Comparison of ENCODE assay signal across 17 cellular contexts in the genomic region with DNA sequence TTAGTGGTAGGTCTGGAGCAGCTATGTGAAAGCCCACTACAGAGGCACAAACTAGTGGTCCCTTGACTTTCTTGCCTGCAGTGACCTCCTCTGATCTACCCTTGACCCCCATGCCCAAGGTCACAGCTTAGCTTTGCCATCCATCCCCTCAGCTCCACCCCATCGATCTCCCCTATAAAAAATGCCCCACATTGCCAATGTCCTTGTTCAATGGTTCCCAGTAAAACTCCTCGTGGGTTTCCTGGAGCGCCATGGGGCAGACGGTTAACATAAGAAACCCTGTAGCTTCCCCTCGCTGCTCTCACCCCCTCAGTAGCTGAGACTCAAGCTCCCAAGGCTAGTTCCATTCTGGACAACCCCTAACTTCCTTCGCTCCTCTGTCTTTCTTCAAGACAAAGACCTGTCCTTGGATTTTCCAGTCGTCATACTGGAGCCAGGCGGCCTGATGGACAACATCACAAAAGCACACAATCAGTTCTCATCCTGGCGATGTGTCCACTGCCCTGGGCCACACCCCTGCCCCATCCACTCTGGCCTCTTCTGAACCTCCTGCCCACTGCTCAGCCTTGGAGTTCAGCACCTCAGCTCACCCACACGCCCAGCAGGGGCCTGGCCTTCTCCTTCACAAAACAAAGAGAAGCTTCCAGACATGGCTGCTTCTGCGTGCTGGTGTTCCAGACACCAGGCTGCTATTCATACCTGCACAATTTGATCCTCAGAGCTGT.
DNase-seq lines count a peak whose midpoint lies in the region; ATAC-seq and TF ChIP-seq lines count a peak whose summit lies in the region.
"Had no signal": no experiment of that assay in that cellular context is flagged by ENCODE, and none has a peak within 500 bp of the region (broad histone marks: within the 10 kb centered on the region; RNA-seq: fewer than 3 reads in every experiment).

No MANE protein-coding gene starts in this region.

- intact Hi-C loops in esophagus muscularis mucosa (cut with DNase I) (no loop called here), mucosa of descending colon (cut with DNase I, micrococcal nuclease) (no loop called here)

- no peak for TF ChIP-seq EP300 in esophagus muscularis mucosa (IDR thresholded peaks at IDR 0.05)

- no peak overlapping the region for H3K4me2 ChIP-seq in neural progenitor cell
- H3K4me2 ChIP-seq: A549, GM23338 had no signal

- no peak overlapping the region for H2AFZ ChIP-seq in neural progenitor cell (replicated peaks)
- H2AFZ ChIP-seq: GM23338 had no signal

- DNase-seq in activated effector memory CD4-positive, alpha-beta T cell treated with anti-CD3 and anti-CD28 coated beads, Interleukin-2, amount 50 U/mL, for 16 hours = peak; percentile 5
- DNase-seq in activated effector memory CD4-positive, alpha-beta T cell treated with Interleukin-2 at 50 U/mL for 16 hours = no peak
- DNase-seq in esophagus muscularis mucosa (ENCODE audit: extremely low spot score) (peak; percentile 86), neural progenitor cell (ENCODE audit: low spot score) (no peak), ureter (ENCODE audit: low spot score) (peak; percentile 14), mucosa of descending colon (no peak)
- DNase-seq in effector CD4-positive, alpha-beta T cell = no peak
- DNase-seq: AML-193; CD4-positive, alpha-beta T cell; DMS153; DMS79; GDM1; H7 had no signal

- H3K27me3 Mint-ChIP-seq in neural progenitor cell (ENCODE audit: insufficient read depth, low read depth) = peaks cover 2% of the 10 kb centered on the region
- H3K27me3 Mint-ChIP-seq: CD4-positive, alpha-beta T cell had no signal

- H3K4me3 ChIP-seq in esophagus muscularis mucosa (no peak overlapping the region), neural progenitor cell (no peak overlapping the region), mucosa of descending colon (no peak overlapping the region)
- H3K4me3 ChIP-seq: A549, GM23338 had no signal

- H3K79me2 ChIP-seq in neural progenitor cell (ENCODE audit: low read depth) = no peaks in the 10 kb centered on the region

- no peak overlapping the region for H3K4me3 Mint-ChIP-seq in neural progenitor cell
- H3K4me3 Mint-ChIP-seq: CD4-positive, alpha-beta T cell; GM23338 had no signal

- H3K36me3 ChIP-seq in esophagus muscularis mucosa (no peaks in the 10 kb centered on the region), neural progenitor cell (no peaks in the 10 kb centered on the region), mucosa of descending colon (ENCODE audit: low read depth) (no peaks in the 10 kb centered on the region)

- H3K27ac Mint-ChIP-seq in neural progenitor cell = peak overlapping the region; percentile 2
- H3K27ac Mint-ChIP-seq: CD4-positive, alpha-beta T cell had no signal

- peaks cover 0 to 68% (median 0%) of the 10 kb centered on the region in 4 donors for H3K27me3 ChIP-seq in esophagus muscularis mucosa
- H3K27me3 ChIP-seq in neural progenitor cell = no peaks in the 10 kb centered on the region

- H3K4me1 ChIP-seq in esophagus muscularis mucosa = no peaks in the 10 kb centered on the region
- no peaks in the 10 kb centered on the region for H3K4me1 ChIP-seq in neural progenitor cell
- H3K4me1 ChIP-seq in mucosa of descending colon (ENCODE audit: low read depth) = no peaks in the 10 kb centered on the region

- H3K9ac ChIP-seq in neural progenitor cell = no peak overlapping the region

- ATAC-seq in mucosa of descending colon = no peak
- ATAC-seq: A549 had no signal

- no peak for TF ChIP-seq CTCF in esophagus muscularis mucosa (IDR thresholded peaks at IDR 0.05)
- no peak for TF ChIP-seq CTCF in neural progenitor cell (IDR thresholded peaks at IDR 0.05)
- TF ChIP-seq CTCF in mucosa of descending colon (IDR thresholded peaks at IDR 0.05) = no peak

- H3K27ac ChIP-seq in esophagus muscularis mucosa (replicated peaks in 1 of 4) = no peak overlapping the region
- H3K27ac ChIP-seq in neural progenitor cell = no peak overlapping the region
- H3K27ac ChIP-seq: 22Rv1, C4-2B had no signal

- TF ChIP-seq POLR2A in esophagus muscularis mucosa (IDR thresholded peaks at IDR 0.05; ENCODE audit: low read depth) = no peak

- WGBS in esophagus muscularis mucosa = 90% methylated on average over 11 of the region's 11 CpGs

- no peaks in the 10 kb centered on the region for H3F3A ChIP-seq in neural progenitor cell (ENCODE audit: low read depth)

- no peaks in the 10 kb centered on the region for H4K20me1 ChIP-seq in neural progenitor cell (ENCODE audit: low read depth)

- no peaks in the 10 kb centered on the region for H3K4me1 Mint-ChIP-seq in neural progenitor cell

- no peaks in the 10 kb centered on the region for H3K9me3 ChIP-seq in esophagus muscularis mucosa
- H3K9me3 ChIP-seq in neural progenitor cell (ENCODE audit: low read depth) = no peaks in the 10 kb centered on the region
- H3K9me3 ChIP-seq in mucosa of descending colon = no peaks in the 10 kb centered on the region
- H3K9me3 ChIP-seq: A549 had no signal

- no peaks in the 10 kb centered on the region for H3K9me3 Mint-ChIP-seq in neural progenitor cell
- H3K9me3 Mint-ChIP-seq: CD4-positive, alpha-beta T cell had no signal

- H3K36me3 Mint-ChIP-seq in neural progenitor cell = no peaks in the 10 kb centered on the region

Comparison
In these comparisons a context has a peak if more than half of its experiments do, and no peak if none do; other contexts are left out.
1. DNase-seq: peak in activated effector memory CD4-positive, alpha-beta T cell treated with anti-CD3 and anti-CD28 coated beads, Interleukin-2, amount 50 U/mL, for 16 hours (single experiment), esophagus muscularis mucosa (single experiment) and ureter (single experiment); none in activated effector memory CD4-positive, alpha-beta T cell treated with Interleukin-2 at 50 U/mL for 16 hours (single experiment), neural progenitor cell (single experiment), effector CD4-positive, alpha-beta T cell (single experiment) and mucosa of descending colon (0 of 3).